In the genomic region with DNA sequence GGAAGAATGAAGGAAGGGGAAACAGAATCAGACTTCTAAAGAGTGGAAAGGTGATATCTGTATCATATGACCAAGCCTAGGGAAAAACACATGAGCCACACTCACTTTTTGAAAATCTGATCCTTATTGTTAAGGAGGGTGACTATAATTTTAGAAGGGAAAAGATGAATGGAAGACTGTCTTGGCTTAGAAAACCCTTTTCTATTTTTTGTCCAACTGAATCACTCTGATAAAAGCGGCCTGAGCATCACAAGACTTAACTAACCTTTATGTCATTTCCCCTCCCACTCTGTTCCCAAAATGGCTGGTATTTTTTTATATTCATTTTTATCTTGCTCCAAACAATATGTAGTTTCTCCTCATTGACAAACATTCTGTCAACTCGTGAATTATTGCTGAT, we compare ENCODE assay signal across 23 cellular contexts.
DNase-seq lines count a peak whose midpoint lies in the region; ATAC-seq and TF ChIP-seq lines count a peak whose summit lies in the region.
"Had no signal": no experiment of that assay in that cellular context is flagged by ENCODE, and none has a peak within 500 bp of the region (broad histone marks: within the 10 kb centered on the region; RNA-seq: fewer than 3 reads in every experiment).

No MANE protein-coding gene starts in this region.

- no peaks in the 10 kb centered on the region for H3K27me3 ChIP-seq in subcutaneous abdominal adipose tissue (ENCODE audit: control insufficient read depth in 5 of 5, insufficient read depth in 4 of 5, low read length in 5 of 5)
- H3K27me3 ChIP-seq: BLaER1 treated with 17β-estradiol and CSF1 and Interleukin-3, amounts not matched to agents 10 nM and 100 nM; dorsolateral prefrontal cortex; MG63; upper lobe of left lung had no signal

- ATAC-seq in HG03095 (IDR thresholded peaks at IDR 0.05; ENCODE audit: unreplicated experiment) (no peak), left lobe of liver (no peak)
- ATAC-seq: activated CD8-positive, alpha-beta T cell treated with anti-CD3 and anti-CD28 coated beads for 36 hours; natural killer cell; stimulated activated effector memory CD8-positive, alpha-beta T cell treated with anti-CD3 and anti-CD28 coated beads, Interleukin-12 subunit alpha, Interleukin-12 subunit beta, amount 100 ng/mL, for 72 hours had no signal

- POLR2A ChIA-PET in OCI-LY7 (lab: Charles Lee): interaction anchor here (0.6 kb wide), 1 partner anchor 26 kb away, joined by 3 read pairs; no protein-coding TSS in a partner anchor

- peak overlapping the region; percentile 67 for H3K27ac ChIP-seq in SK-N-MC
- H3K27ac ChIP-seq in subcutaneous abdominal adipose tissue (ENCODE audit: low read depth, low read length): peak overlapping the region; percentile 63
- no peak overlapping the region for H3K27ac ChIP-seq in OCI-LY7 (ENCODE audit: low read depth, low read length, poor library complexity, severe bottlenecking)
- H3K27ac ChIP-seq: 22Rv1; BLaER1 treated with 17β-estradiol and CSF1 and Interleukin-3, amounts not matched to agents 10 nM and 100 nM; HL-60; upper lobe of left lung had no signal

- H3K9me3 ChIP-seq in SK-N-MC (ENCODE audit: low read depth, low read length) (no peaks in the 10 kb centered on the region), subcutaneous abdominal adipose tissue (ENCODE audit: control insufficient read depth in 5 of 5, low read length in 5 of 5) (no peaks in the 10 kb centered on the region), OCI-LY7 (ENCODE audit: low read length) (no peaks in the 10 kb centered on the region)
- H3K9me3 ChIP-seq: Caco-2, MG63, upper lobe of left lung had no signal

- intact Hi-C loops in OCI-LY7 (cut with micrococcal nuclease; ENCODE audit: unreplicated experiment): no loop called here

- H4K20me1 ChIP-seq in OCI-LY7 (ENCODE audit: insufficient read depth, low read length): no peaks in the 10 kb centered on the region

- H3K4me3 ChIP-seq in SK-N-MC (no peak overlapping the region), subcutaneous abdominal adipose tissue (ENCODE audit: low read depth in 1 of 5, low read length in 5 of 5) (no peak overlapping the region), OCI-LY7 (ENCODE audit: low read depth, low read length, poor library complexity, severe bottlenecking) (no peak overlapping the region)
- H3K4me3 ChIP-seq: BLaER1 treated with 17β-estradiol and CSF1 and Interleukin-3, amounts not matched to agents 10 nM and 100 nM; dorsolateral prefrontal cortex; MG63; upper lobe of left lung had no signal

- no peak overlapping the region for H2AFZ ChIP-seq in OCI-LY7 (ENCODE audit: low read length)

- H3K36me3 ChIP-seq in SK-N-MC (ENCODE audit: insufficient read depth, low read length) (no peaks in the 10 kb centered on the region), subcutaneous abdominal adipose tissue (ENCODE audit: control insufficient read depth in 5 of 5, insufficient read depth in 5 of 5, low read length in 5 of 5) (no peaks in the 10 kb centered on the region), OCI-LY7 (ENCODE audit: insufficient read depth, low read length) (no peaks in the 10 kb centered on the region)
- H3K36me3 ChIP-seq: BLaER1 treated with 17β-estradiol and CSF1 and Interleukin-3, amounts not matched to agents 10 nM and 100 nM; MG63; upper lobe of left lung had no signal

- CTCF ChIA-PET in OCI-LY7 (lab: Charles Lee; ENCODE audit: unreplicated experiment): no interaction called here

- DNase-seq in NCI-H146 treated with DMSO at 0.1 percent for 48 hours (lab: John Stamatoyannopoulos, UW; ENCODE audit: unreplicated experiment) (peak; percentile 10), NCI-H146 (lab: John Stamatoyannopoulos, UW) (no peak), SK-N-MC (ENCODE audit: low read depth, low spot score) (no peak), foreskin melanocyte (peak; percentile 62), OCI-LY7 (ENCODE audit: low spot score) (no peak), left lobe of liver (ENCODE audit: low spot score) (no peak)
- DNase-seq: activated CD8-positive, alpha-beta memory T cell treated with anti-CD3 and anti-CD28 coated beads, Interleukin-2, amount 50 U/mL, for 48 hours; activated CD8-positive, alpha-beta T cell treated with anti-CD3 and anti-CD28 coated beads for 36 hours; activated naive CD4-positive, alpha-beta T cell treated with anti-CD3 and anti-CD28 coated beads for 36 hours; Caco-2; DMS53; KG1; MG63; natural killer cell; NCI-H1417; upper lobe of left lung had no signal

- H3K9me2 ChIP-seq in OCI-LY7 (ENCODE audit: insufficient read depth, low read length): no peaks in the 10 kb centered on the region

- H3K4me2 ChIP-seq in OCI-LY7 (ENCODE audit: low read length): no peak overlapping the region
- H3K4me2 ChIP-seq: BLaER1 treated with 17β-estradiol and CSF1 and Interleukin-3, amounts not matched to agents 10 nM and 100 nM had no signal

- peaks cover 0 to 22% (median 3%) of the 10 kb centered on the region in 5 donors for H3K4me1 ChIP-seq in subcutaneous abdominal adipose tissue (ENCODE audit: control insufficient read depth in 5 of 5, insufficient read depth in 5 of 5, low read length in 5 of 5)
- H3K4me1 ChIP-seq in OCI-LY7 (ENCODE audit: insufficient read depth, low read length, poor library complexity, severe bottlenecking): no peaks in the 10 kb centered on the region
- H3K4me1 ChIP-seq: Caco-2 had no signal

- H3K9ac ChIP-seq in SK-N-MC (ENCODE audit: insufficient read length) (no peak overlapping the region), subcutaneous abdominal adipose tissue (ENCODE audit: low read length in 5 of 5) (no peak overlapping the region)
- H3K9ac ChIP-seq: BLaER1 treated with 17β-estradiol and CSF1 and Interleukin-3, amounts not matched to agents 10 nM and 100 nM had no signal

- TF ChIP-seq CTCF in OCI-LY7 (conservative IDR thresholded peaks at IDR 0.05; ENCODE audit: low read length): no peak

- BruUV-seq in OCI-LY7 (replicated peaks; lab: Mats Ljungman, UMichigan): no TSS peak

- H3K79me2 ChIP-seq in OCI-LY7 (ENCODE audit: insufficient read depth, low read depth, low read length): no peaks in the 10 kb centered on the region

Comparison
In these comparisons a context has a peak if more than half of its experiments do, and no peak if none do; other contexts are left out.
1. DNase-seq: peak in NCI-H146 treated with DMSO at 0.1 percent for 48 hours (single experiment) and foreskin melanocyte (single experiment); none in NCI-H146 (single experiment), SK-N-MC (single experiment), OCI-LY7 (single experiment) and left lobe of liver (single experiment).